In genomic region chr9:5357431-5358105, GRCh38 we compare ENCODE assay signal across 32 cellular contexts. TPM values are rescaled to one million over a fixed set of nuclear protein-coding genes. Genes with fewer than 3 reads are reported as not detected.
"Had no signal": no experiment of that assay in that cellular context is flagged by ENCODE, and none has a peak within 500 bp of the region (broad histone marks: within the 10 kb centered on the region; RNA-seq: fewer than 3 reads in every experiment).

No MANE protein-coding gene starts in this region.

- H3K4me3 Mint-ChIP-seq: activated B cell treated with CpG ODN at 0.5 μM for 24 hours; activated naive CD4-positive, alpha-beta T cell treated with anti-CD3 and anti-CD28 coated beads, Interleukin-2, amount 50 U/mL, for 24 hours; activated naive CD8-positive, alpha-beta T cell treated with anti-CD3 and anti-CD28 coated beads, Interleukin-2, amount 50 U/mL, for 24 hours; immature natural killer cell; natural killer cell treated with Interleukin-12 subunit alpha and Interleukin-12 subunit beta and Interleukin-15 and Interleukin-18, amount 100 ng/mL, for 72 hours; stimulated activated effector memory CD8-positive, alpha-beta T cell treated with anti-CD3 and anti-CD28 coated beads, Interleukin-12 subunit alpha, Interleukin-12 subunit beta, amount 100 ng/mL, for 72 hours; stimulated activated naive CD8-positive, alpha-beta T cell treated with anti-CD3 and anti-CD28 coated beads, Interleukin-15, Interleukin-2, amounts not matched to agents 100 ng/mL and 50 ng/mL, for 24 hours; T-cell; T-helper 2 cell treated with Interferon-gamma antibody and Interleukin-4, amounts not matched to agents 5 μg/mL and 100 μg/mL, for 36 hours; type B pancreatic cell had no signal

- H3K9me3 ChIP-seq: esophagus squamous epithelium, lower lobe of right lung, right lobe of liver, thoracic aorta, uterus had no signal

- ATAC-seq: activated naive CD8-positive, alpha-beta T cell treated with anti-CD3 and anti-CD28 coated beads, Interleukin-2, amount 50 U/mL, for 24 hours; left colon; lower lobe of right lung; natural killer cell treated with Interleukin-12 subunit alpha and Interleukin-12 subunit beta and Interleukin-15 and Interleukin-18, amount 100 ng/mL, for 72 hours; right lobe of liver; stimulated activated effector memory CD8-positive, alpha-beta T cell treated with anti-CD3 and anti-CD28 coated beads, Interleukin-12 subunit alpha, Interleukin-12 subunit beta, amount 100 ng/mL, for 72 hours; T-cell had no signal

- H3K9me3 Mint-ChIP-seq: activated B cell treated with CpG ODN at 0.5 μM for 24 hours; activated naive CD4-positive, alpha-beta T cell treated with anti-CD3 and anti-CD28 coated beads, Interleukin-2, amount 50 U/mL, for 24 hours; activated naive CD8-positive, alpha-beta T cell treated with anti-CD3 and anti-CD28 coated beads, Interleukin-2, amount 50 U/mL, for 24 hours; stimulated activated effector memory CD8-positive, alpha-beta T cell treated with anti-CD3 and anti-CD28 coated beads, Interleukin-12 subunit alpha, Interleukin-12 subunit beta, amount 100 ng/mL, for 72 hours; type B pancreatic cell had no signal

- H3K36me3 Mint-ChIP-seq: stimulated activated effector memory CD8-positive, alpha-beta T cell treated with anti-CD3 and anti-CD28 coated beads, Interleukin-12 subunit alpha, Interleukin-12 subunit beta, amount 100 ng/mL, for 72 hours had no signal

- H3K27ac Mint-ChIP-seq: activated B cell treated with CpG ODN at 0.5 μM for 24 hours; activated naive CD8-positive, alpha-beta T cell treated with anti-CD3 and anti-CD28 coated beads, Interleukin-2, amount 50 U/mL, for 24 hours; natural killer cell treated with Interleukin-12 subunit alpha and Interleukin-12 subunit beta and Interleukin-15 and Interleukin-18, amount 100 ng/mL, for 72 hours; stimulated activated effector memory CD8-positive, alpha-beta T cell treated with anti-CD3 and anti-CD28 coated beads, Interleukin-12 subunit alpha, Interleukin-12 subunit beta, amount 100 ng/mL, for 72 hours; stimulated activated naive CD8-positive, alpha-beta T cell treated with anti-CD3 and anti-CD28 coated beads, Interleukin-15, Interleukin-2, amounts not matched to agents 100 ng/mL and 50 ng/mL, for 24 hours; T-helper 2 cell treated with Interferon-gamma antibody and Interleukin-4, amounts not matched to agents 5 μg/mL and 100 μg/mL, for 36 hours; type B pancreatic cell had no signal

- H3K27ac ChIP-seq: epithelial cell of prostate, esophagus squamous epithelium, lower lobe of right lung, right lobe of liver, skin epidermis, thoracic aorta, uterus had no signal

- H3K36me3 ChIP-seq: right lobe of liver, thoracic aorta, uterus had no signal

- H3K27me3 ChIP-seq: esophagus squamous epithelium, right lobe of liver, uterus had no signal

- H3K4me1 ChIP-seq: esophagus squamous epithelium, lower lobe of right lung, right lobe of liver, uterus had no signal

- DNase-seq: activated B cell treated with CpG ODN at 0.5 μM for 24 hours; activated CD4-positive, alpha-beta T cell treated with anti-CD3 and anti-CD28 coated beads, Interleukin-2, amount 50 U/mL, for 4 hours; activated CD8-positive, alpha-beta memory T cell treated with anti-CD3 and anti-CD28 coated beads for 24 hours; activated naive CD8-positive, alpha-beta T cell treated with anti-CD3 and anti-CD28 coated beads, Interleukin-2, amount 50 U/mL, for 24 hours; dermis blood vessel endothelial cell; effector CD4-positive, alpha-beta T cell; esophagus squamous epithelium; glutamatergic neuron; hippocampal formation; immature natural killer cell; kidney; left colon; lower lobe of right lung; mesenchymal stem cell; posterior cingulate gyrus; right lobe of liver; stimulated activated CD4-positive, alpha-beta T cell treated with anti-CD3 and anti-CD28 coated beads, Interleukin-12 subunit alpha, Interleukin-12 subunit beta, amount 100 ng/mL, for 4 hours; stimulated activated CD4-positive, alpha-beta T cell treated with anti-CD3 and anti-CD28 coated beads, Interleukin-4, amount 100 ng/mL, for 1 hour; T-cell; uterus had no signal

- H3K4me3 ChIP-seq: esophagus squamous epithelium, lower lobe of right lung, right lobe of liver, skin epidermis, thoracic aorta, uterus had no signal

- H3K27me3 Mint-ChIP-seq: activated B cell treated with CpG ODN at 0.5 μM for 24 hours; activated naive CD4-positive, alpha-beta T cell treated with anti-CD3 and anti-CD28 coated beads, Interleukin-2, amount 50 U/mL, for 24 hours; activated naive CD8-positive, alpha-beta T cell treated with anti-CD3 and anti-CD28 coated beads, Interleukin-2, amount 50 U/mL, for 24 hours; natural killer cell treated with Interleukin-12 subunit alpha and Interleukin-12 subunit beta and Interleukin-15 and Interleukin-18, amount 100 ng/mL, for 72 hours; stimulated activated naive CD8-positive, alpha-beta T cell treated with anti-CD3 and anti-CD28 coated beads, Interleukin-15, Interleukin-2, amounts not matched to agents 100 ng/mL and 50 ng/mL, for 24 hours; T-cell; type B pancreatic cell had no signal

RNA-seq across cellular contexts. Expression of gene RLN1, which starts 17.9 kb away (rescaled TPM):
- total RNA-seq: dermis blood vessel endothelial cell, esophagus squamous epithelium, frontal cortex, lower lobe of right lung, osteoblast, right lobe of liver, thoracic aorta had no signal

RNA-seq across cellular contexts. Expression of gene RLN2, which starts 53.1 kb away (rescaled TPM):
- total RNA-seq: dermis blood vessel endothelial cell, esophagus squamous epithelium, frontal cortex, osteoblast, right lobe of liver, subcutaneous adipose tissue, thoracic aorta had no signal
